ENCODE assay signal across 8 cellular contexts in the genomic region with DNA sequence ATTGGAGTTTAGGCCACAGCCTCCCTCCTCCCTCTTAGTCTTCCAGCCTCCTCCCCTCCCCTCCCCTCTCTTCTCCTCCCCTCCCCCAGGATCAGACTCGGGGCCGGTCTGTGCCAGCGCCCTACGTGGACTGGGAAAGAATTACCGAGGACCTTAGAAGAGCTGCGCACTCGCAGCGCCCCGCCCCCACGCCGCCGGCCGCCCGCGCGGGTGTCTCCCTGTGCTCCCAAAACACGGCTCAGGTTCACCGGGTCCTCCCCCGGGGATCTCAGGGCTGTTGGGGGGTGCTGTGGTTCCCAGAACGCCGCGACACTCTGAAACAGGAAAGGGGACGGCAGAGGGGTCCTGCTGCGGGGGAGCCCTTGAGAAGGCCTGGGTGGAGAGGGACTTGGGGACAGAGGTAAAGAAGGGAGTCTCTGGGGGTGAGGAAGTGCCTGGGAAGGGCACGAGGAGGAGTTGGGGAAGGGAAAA.
DNase-seq lines count a peak whose midpoint lies in the region; ATAC-seq and TF ChIP-seq lines count a peak whose summit lies in the region.

No MANE protein-coding gene starts in this region.

- H2AFZ ChIP-seq in mesenchymal stem cell (ENCODE audit: low read depth, low read length), result no peak overlapping the region

- H2BK15ac ChIP-seq in mesenchymal stem cell (ENCODE audit: low read depth, poor library complexity, severe bottlenecking), result no peak overlapping the region

- peak overlapping the region; percentile 48 for H2AK5ac ChIP-seq in mesenchymal stem cell (ENCODE audit: low read length, severe bottlenecking)

- H3K36me3 ChIP-seq in A673 (ENCODE audit: insufficient read depth, low read length, poor library complexity, severe bottlenecking) (no peaks in the 10 kb centered on the region), mesenchymal stem cell (ENCODE audit: control insufficient read depth in 1 of 2, insufficient read depth in 2 of 2, low read depth in 1 of 2, low read length in 2 of 2) (no peaks in the 10 kb centered on the region)

- 6% methylated on average over 21 of the region's 25 CpGs for WGBS in mesenchymal stem cell

- H4K8ac ChIP-seq in mesenchymal stem cell (ENCODE audit: low read length), result no peak overlapping the region

- peak overlapping the region; percentile 5 for H2BK120ac ChIP-seq in mesenchymal stem cell (ENCODE audit: low read depth, low read length)

- no TSS peak for BruUV-seq in A673 (replicated peaks; lab: Mats Ljungman, UMichigan)

- no peak overlapping the region for H4K91ac ChIP-seq in mesenchymal stem cell (ENCODE audit: low read length)

- no peak for TF ChIP-seq CTCF in A673 (conservative IDR thresholded peaks at IDR 0.05; ENCODE audit: low read depth, low read length)
- TF ChIP-seq CTCF in epithelial cell of esophagus (IDR thresholded peaks at IDR 0.05; ENCODE audit: insufficient read depth, low read depth, low read length, missing control alignments), result no peak

- peak overlapping the region; percentile 63 for H3K9ac ChIP-seq in mesenchymal stem cell (ENCODE audit: low read length)

- peak; percentile 94 for DNase-seq in A673 (ENCODE audit: low spot score)
- peak; percentile 79 for DNase-seq in HCEC 1CT
- DNase-seq in NCI-H774 (lab: John Stamatoyannopoulos, UW), result peak; percentile 75
- peak; percentile 29 for DNase-seq in activated T-cell treated with anti-CD3 and anti-CD28 coated beads for 4 hours
- peak; percentile 42 for DNase-seq in epithelial cell of esophagus (ENCODE audit: low read depth)
- peak; percentile 84 for DNase-seq in mesenchymal stem cell
- peak; percentile 61 for DNase-seq in stimulated activated naive CD8-positive, alpha-beta T cell treated with anti-CD3 and anti-CD28 coated beads, Interleukin-15, Interleukin-2, amounts not matched to agents 100 U/mL and 50 U/mL, for 24 hours

- peak; percentile 47 for ATAC-seq in stimulated activated naive CD8-positive, alpha-beta T cell treated with anti-CD3 and anti-CD28 coated beads, Interleukin-15, Interleukin-2, amounts not matched to agents 100 U/mL and 50 U/mL, for 24 hours
- ATAC-seq in HG03280 (IDR thresholded peaks at IDR 0.05; ENCODE audit: unreplicated experiment), result no peak

- H3K23ac ChIP-seq in mesenchymal stem cell (ENCODE audit: low read length in 2 of 2), result no peak overlapping the region

- CTCF ChIA-PET in A673 (lab: Charles Lee), result no interaction called here

- H3K9me3 ChIP-seq in A673 (ENCODE audit: low read depth, low read length, poor library complexity, severe bottlenecking), result no peaks in the 10 kb centered on the region
- H3K9me3 ChIP-seq in mesenchymal stem cell (ENCODE audit: control insufficient read depth, low read length), result no peaks in the 10 kb centered on the region

- H3K4ac ChIP-seq in mesenchymal stem cell (ENCODE audit: low read depth in 1 of 2, low read length in 2 of 2), result no peak overlapping the region

- peak overlapping the region; percentile 21 to 57 for H3K18ac ChIP-seq in mesenchymal stem cell (ENCODE audit: low read depth in 1 of 2, low read length in 2 of 2)

- H3K4me1 ChIP-seq in A673 (ENCODE audit: insufficient read depth, low read length, poor library complexity, severe bottlenecking), result peaks cover 26% of the 10 kb centered on the region
- peaks cover 6% of the 10 kb centered on the region for H3K4me1 ChIP-seq in mesenchymal stem cell (ENCODE audit: control insufficient read depth, insufficient read depth, low read depth, low read length)

- H3K4me3 ChIP-seq in A673 (ENCODE audit: low read depth, low read length, poor library complexity, severe bottlenecking), result peak overlapping the region; percentile 23
- H3K4me3 ChIP-seq in epithelial cell of esophagus (ENCODE audit: low read length), result no peak overlapping the region
- H3K4me3 ChIP-seq in mesenchymal stem cell (ENCODE audit: insufficient read depth in 1 of 2, low read depth in 1 of 2, low read length in 2 of 2), result peak overlapping the region in 1 of 2 experiments; percentile 65

- peak overlapping the region; percentile 39 for H3K4me2 ChIP-seq in mesenchymal stem cell (ENCODE audit: low read length, poor library complexity, severe bottlenecking)

- POLR2A ChIA-PET in A673 (lab: Charles Lee; ENCODE audit: low non-redundant PET), result no interaction called here

- H3K79me1 ChIP-seq in mesenchymal stem cell (replicated peaks; ENCODE audit: low read length, poor library complexity, severe bottlenecking), result no peaks in the 10 kb centered on the region

- no peak overlapping the region for H3K27ac ChIP-seq in A673 (ENCODE audit: low read depth, low read length, poor library complexity, severe bottlenecking)
- H3K27ac ChIP-seq in mesenchymal stem cell (ENCODE audit: low read length, poor library complexity, severe bottlenecking), result no peak overlapping the region

- H3K14ac ChIP-seq in mesenchymal stem cell (ENCODE audit: low read length in 2 of 2), result no peak overlapping the region

- H3K27me3 ChIP-seq in A673 (replicated peaks; ENCODE audit: insufficient read depth, low read depth, low read length, poor library complexity) (no peaks in the 10 kb centered on the region), mesenchymal stem cell (ENCODE audit: control insufficient read depth in 1 of 2, insufficient read depth in 1 of 2, low read length in 2 of 2) (no peaks in the 10 kb centered on the region)

- intact Hi-C loops in A673 (cut with micrococcal nuclease; ENCODE audit: unreplicated experiment), result loop anchor here (1.0 to 10.0 kb wide), 3 partner anchors 121 to 362 kb away; no protein-coding TSS in a partner anchor

- H2BK12ac ChIP-seq in mesenchymal stem cell (ENCODE audit: low read length in 2 of 2), result peak overlapping the region in 1 of 2 experiments; percentile 71

- no peak overlapping the region for H2BK5ac ChIP-seq in mesenchymal stem cell (ENCODE audit: low read depth, low read length, poor library complexity, severe bottlenecking)

Comparison
In these comparisons a context has a peak if more than half of its experiments do, and no peak if none do; other contexts are left out.
1. DNase-seq: peak in every context shown above with its lines; median percentile 94 in A673; 84 in mesenchymal stem cell; 79 in HCEC 1CT; 75 in NCI-H774; 61 in stimulated activated naive CD8-positive, alpha-beta T cell treated with anti-CD3 and anti-CD28 coated beads, Interleukin-15, Interleukin-2, amounts not matched to agents 100 U/mL and 50 U/mL, for 24 hours; 42 in epithelial cell of esophagus; 29 in activated T-cell treated with anti-CD3 and anti-CD28 coated beads for 4 hours.